Comparison of ENCODE assay signal across 1 cellular context in the genomic region with DNA sequence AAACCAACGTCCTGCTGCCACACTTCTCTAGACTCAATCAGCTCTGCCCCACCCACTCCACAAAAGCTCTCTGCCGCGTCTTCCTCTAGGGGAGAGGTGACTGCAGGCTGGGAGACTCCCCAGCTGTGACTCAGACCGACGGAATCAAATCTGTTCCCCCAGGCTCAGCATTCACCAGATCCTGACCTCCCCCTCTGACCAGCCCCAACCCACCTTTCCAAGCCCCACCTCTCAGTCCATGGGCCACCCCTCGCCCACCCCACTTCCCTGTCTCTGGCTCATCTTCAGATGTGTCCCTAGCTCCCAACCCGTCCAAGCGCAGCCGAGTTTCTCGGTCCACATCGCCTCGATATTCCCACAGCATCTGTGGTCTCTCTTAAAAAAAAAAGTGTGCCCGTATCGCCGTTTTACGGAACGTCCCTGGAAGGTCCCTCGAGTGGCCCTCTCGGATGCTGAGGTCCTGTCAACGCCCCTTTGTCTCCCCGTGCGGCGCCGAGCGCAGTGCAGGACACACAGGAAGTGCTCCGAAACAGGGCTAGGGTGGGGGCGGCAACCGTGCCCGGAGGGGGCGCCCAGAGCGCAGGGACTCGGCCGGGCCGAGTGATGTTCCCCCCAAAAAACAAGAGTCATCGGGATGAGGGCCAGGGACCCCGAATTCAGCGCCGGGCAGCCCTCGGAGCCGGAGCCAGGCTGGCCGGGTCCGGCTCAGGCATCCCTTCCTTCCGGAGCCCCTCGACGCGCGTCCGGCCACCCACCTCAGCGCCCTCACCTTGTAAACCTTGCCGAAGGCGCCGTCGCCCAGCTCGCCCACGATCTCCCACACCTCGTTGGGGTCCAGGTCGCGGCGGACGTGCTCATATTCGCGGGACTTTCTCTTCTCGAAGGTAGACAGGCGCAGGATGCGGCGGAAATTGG.
TF ChIP-seq lines count a peak whose summit lies in the region.

No MANE protein-coding gene starts in this region.

TF ChIP-seq in HepG2, 621 proteins besides CTCF, POLR2A, EP300 and RAD21 (continued from another document and continues in another):
- TF ChIP-seq, protein P1, sequence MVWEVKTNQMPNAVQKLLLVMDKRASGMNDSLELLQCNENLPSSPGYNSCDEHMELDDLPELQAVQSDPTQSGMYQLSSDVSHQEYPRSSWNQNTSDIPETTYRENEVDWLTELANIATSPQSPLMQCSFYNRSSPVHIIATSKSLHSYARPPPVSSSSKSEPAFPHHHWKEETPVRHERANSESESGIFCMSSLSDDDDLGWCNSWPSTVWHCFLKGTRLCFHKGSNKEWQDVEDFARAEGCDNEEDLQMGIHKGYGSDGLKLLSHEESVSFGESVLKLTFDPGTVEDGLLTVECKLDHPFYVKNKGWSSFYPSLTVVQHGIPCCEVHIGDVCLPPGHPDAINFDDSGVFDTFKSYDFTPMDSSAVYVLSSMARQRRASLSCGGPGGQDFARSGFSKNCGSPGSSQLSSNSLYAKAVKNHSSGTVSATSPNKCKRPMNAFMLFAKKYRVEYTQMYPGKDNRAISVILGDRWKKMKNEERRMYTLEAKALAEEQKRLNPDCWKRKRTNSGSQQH (CRISPR knock-in tag; IDR thresholded peaks at IDR 0.05; ENCODE audit: low read depth) = peak; percentile 66; the same call in 1 of the 2 replicates
- 0 out of 2 replicates have a peak, but pooled peaks have one; percentile 14 for TF ChIP-seq FOSL2 (CRISPR knock-in tag; IDR thresholded peaks at IDR 0.05)
- TF ChIP-seq, protein P2, sequence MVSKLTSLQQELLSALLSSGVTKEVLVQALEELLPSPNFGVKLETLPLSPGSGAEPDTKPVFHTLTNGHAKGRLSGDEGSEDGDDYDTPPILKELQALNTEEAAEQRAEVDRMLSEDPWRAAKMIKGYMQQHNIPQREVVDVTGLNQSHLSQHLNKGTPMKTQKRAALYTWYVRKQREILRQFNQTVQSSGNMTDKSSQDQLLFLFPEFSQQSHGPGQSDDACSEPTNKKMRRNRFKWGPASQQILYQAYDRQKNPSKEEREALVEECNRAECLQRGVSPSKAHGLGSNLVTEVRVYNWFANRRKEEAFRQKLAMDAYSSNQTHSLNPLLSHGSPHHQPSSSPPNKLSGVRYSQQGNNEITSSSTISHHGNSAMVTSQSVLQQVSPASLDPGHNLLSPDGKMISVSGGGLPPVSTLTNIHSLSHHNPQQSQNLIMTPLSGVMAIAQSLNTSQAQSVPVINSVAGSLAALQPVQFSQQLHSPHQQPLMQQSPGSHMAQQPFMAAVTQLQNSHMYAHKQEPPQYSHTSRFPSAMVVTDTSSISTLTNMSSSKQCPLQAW (CRISPR knock-in tag; IDR thresholded peaks at IDR 0.05) = peak; percentile 28; the same call in 1 of the 2 replicates
- no peak for TF ChIP-seq TSC22D2 (CRISPR knock-in tag; IDR thresholded peaks at IDR 0.05; ENCODE audit: borderline replicate concordance)
- no peak; the same call in 1 of the 2 replicates for TF ChIP-seq ZNF891 (CRISPR knock-in tag; IDR thresholded peaks at IDR 0.05)
- TF ChIP-seq RXRA (CRISPR knock-in tag; IDR thresholded peaks at IDR 0.05) = 0 out of 2 replicates have a peak, but pooled peaks have one; percentile 4
- no peak for TF ChIP-seq ZNF329 (CRISPR knock-in tag; IDR thresholded peaks at IDR 0.05; ENCODE audit: low read depth)
- TF ChIP-seq, protein P3, sequence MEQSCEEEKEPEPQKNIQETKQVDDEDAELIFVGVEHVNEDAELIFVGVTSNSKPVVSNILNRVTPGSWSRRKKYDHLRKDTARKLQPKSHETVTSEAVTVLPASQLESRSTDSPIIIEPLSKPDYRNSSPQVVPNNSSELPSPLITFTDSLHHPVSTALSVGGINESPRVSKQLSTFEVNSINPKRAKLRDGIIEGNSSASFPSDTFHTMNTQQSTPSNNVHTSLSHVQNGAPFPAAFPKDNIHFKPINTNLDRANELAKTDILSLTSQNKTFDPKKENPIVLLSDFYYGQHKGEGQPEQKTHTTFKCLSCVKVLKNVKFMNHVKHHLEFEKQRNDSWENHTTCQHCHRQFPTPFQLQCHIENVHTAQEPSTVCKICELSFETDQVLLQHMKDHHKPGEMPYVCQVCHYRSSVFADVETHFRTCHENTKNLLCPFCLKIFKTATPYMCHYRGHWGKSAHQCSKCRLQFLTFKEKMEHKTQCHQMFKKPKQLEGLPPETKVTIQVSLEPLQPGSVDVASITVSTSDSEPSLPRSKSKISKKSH (CRISPR knock-in tag; IDR thresholded peaks at IDR 0.05; ENCODE audit: borderline replicate concordance) = 0 out of 2 replicates have a peak, but pooled peaks have one; percentile 60
- TF ChIP-seq, protein P4, sequence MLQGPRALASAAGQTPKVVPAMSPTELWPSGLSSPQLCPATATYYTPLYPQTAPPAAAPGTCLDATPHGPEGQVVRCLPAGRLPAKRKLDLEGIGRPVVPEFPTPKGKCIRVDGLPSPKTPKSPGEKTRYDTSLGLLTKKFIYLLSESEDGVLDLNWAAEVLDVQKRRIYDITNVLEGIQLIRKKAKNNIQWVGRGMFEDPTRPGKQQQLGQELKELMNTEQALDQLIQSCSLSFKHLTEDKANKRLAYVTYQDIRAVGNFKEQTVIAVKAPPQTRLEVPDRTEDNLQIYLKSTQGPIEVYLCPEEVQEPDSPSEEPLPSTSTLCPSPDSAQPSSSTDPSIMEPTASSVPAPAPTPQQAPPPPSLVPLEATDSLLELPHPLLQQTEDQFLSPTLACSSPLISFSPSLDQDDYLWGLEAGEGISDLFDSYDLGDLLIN (CRISPR knock-in tag; IDR thresholded peaks at IDR 0.05; ENCODE audit: borderline replicate concordance) = peak; percentile 21; the same call in 1 of the 2 replicates
- TF ChIP-seq MYC (CRISPR knock-in tag; IDR thresholded peaks at IDR 0.05; ENCODE audit: borderline replicate concordance) = peak; percentile 26; the same call in 1 of the 2 replicates
- no peak for TF ChIP-seq RFXAP (CRISPR knock-in tag; IDR thresholded peaks at IDR 0.05; ENCODE audit: borderline replicate concordance)
- TF ChIP-seq PITX1 (CRISPR knock-in tag; IDR thresholded peaks at IDR 0.05) = 0 out of 2 replicates have a peak, but pooled peaks have one; percentile 19
- TF ChIP-seq ZNF501 (CRISPR knock-in tag; IDR thresholded peaks at IDR 0.05) = peak; percentile 36; the same call in 1 of the 2 replicates
- peak; percentile 67 for TF ChIP-seq TGIF2 (CRISPR knock-in tag; IDR thresholded peaks at IDR 0.05)
- peak; percentile 86; the same call in 1 of the 2 replicates for TF ChIP-seq KDM5B (CRISPR knock-in tag; IDR thresholded peaks at IDR 0.05; ENCODE audit: borderline replicate concordance)
- TF ChIP-seq ZNF616 (CRISPR knock-in tag; IDR thresholded peaks at IDR 0.05; ENCODE audit: low read depth) = 0 out of 2 replicates have a peak, but pooled peaks have one; percentile 53
- 0 out of 2 replicates have a peak, but pooled peaks have one; percentile 30 for TF ChIP-seq ZMAT3 (CRISPR knock-in tag; conservative IDR thresholded peaks at IDR 0.05)
- TF ChIP-seq, protein P5, sequence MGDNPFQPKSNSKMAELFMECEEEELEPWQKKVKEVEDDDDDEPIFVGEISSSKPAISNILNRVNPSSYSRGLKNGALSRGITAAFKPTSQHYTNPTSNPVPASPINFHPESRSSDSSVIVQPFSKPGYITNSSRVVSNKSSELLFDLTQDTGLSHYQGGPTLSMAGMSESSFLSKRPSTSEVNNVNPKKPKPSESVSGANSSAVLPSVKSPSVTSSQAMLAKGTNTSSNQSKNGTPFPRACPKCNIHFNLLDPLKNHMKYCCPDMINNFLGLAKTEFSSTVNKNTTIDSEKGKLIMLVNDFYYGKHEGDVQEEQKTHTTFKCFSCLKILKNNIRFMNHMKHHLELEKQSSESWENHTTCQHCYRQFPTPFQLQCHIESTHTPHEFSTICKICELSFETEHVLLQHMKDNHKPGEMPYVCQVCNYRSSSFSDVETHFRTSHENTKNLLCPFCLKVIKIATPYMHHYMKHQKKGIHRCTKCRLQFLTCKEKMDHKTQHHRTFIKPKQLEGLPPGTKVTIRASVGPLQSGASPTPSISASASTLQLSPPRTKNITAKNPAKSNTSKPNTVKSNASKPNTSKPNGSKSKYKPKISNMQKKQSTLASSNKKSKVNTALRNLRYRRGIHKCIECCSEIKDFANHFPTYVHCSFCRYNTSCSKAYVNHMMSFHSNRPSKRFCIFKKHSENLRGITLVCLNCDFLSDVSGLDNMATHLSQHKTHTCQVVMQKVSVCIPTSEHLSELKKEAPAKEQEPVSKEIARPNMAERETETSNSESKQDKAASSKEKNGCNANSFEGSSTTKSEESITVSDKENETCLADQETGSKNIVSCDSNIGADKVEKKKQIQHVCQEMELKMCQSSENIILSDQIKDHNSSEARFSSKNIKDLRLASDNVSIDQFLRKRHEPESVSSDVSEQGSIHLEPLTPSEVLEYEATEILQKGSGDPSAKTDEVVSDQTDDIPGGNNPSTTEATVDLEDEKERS (CRISPR knock-in tag; IDR thresholded peaks at IDR 0.05) = 0 out of 2 replicates have a peak, but pooled peaks have one; percentile 58
- 0 out of 2 replicates have a peak, but pooled peaks have one; percentile 63 for TF ChIP-seq ZMYM2 (CRISPR knock-in tag; IDR thresholded peaks at IDR 0.05)
- TF ChIP-seq ARNTL (CRISPR knock-in tag; IDR thresholded peaks at IDR 0.05) = peak; percentile 32; the same call in 1 of the 2 replicates
- TF ChIP-seq ZNF607 (CRISPR knock-in tag; IDR thresholded peaks at IDR 0.05; ENCODE audit: borderline replicate concordance) = 0 out of 2 replicates have a peak, but pooled peaks have one; percentile 68
- TF ChIP-seq, protein P6, sequence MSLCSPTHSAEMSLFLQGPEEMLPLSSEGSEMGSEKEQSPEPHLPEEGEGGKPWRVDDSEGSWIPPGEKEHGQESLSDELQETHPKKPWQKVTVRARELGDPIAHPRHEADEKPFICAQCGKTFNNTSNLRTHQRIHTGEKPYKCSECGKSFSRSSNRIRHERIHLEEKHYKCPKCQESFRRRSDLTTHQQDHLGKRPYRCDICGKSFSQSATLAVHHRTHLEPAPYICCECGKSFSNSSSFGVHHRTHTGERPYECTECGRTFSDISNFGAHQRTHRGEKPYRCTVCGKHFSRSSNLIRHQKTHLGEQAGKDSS (CRISPR knock-in tag; IDR thresholded peaks at IDR 0.05; ENCODE audit: borderline replicate concordance, low read depth) = peak; percentile 22; the same call in 1 of the 2 replicates
- peak; percentile 86 for TF ChIP-seq GABPB1 (CRISPR knock-in tag; IDR thresholded peaks at IDR 0.05)
- TF ChIP-seq ZNF441 (CRISPR knock-in tag; IDR thresholded peaks at IDR 0.05; ENCODE audit: borderline replicate concordance) = peak; percentile 52; the same call in 1 of the 2 replicates
- TF ChIP-seq ZNF644 (CRISPR knock-in tag; IDR thresholded peaks at IDR 0.05; ENCODE audit: low read depth) = no peak
- TF ChIP-seq PAWR (CRISPR knock-in tag; IDR thresholded peaks at IDR 0.05; ENCODE audit: borderline replicate concordance) = 0 out of 2 replicates have a peak, but pooled peaks have one; percentile 67
- 0 out of 2 replicates have a peak, but pooled peaks have one; percentile 32 for TF ChIP-seq KLF11 (CRISPR knock-in tag; IDR thresholded peaks at IDR 0.05)
- TF ChIP-seq KLF9 (CRISPR knock-in tag; IDR thresholded peaks at IDR 0.05; ENCODE audit: low read depth) = no peak
- no peak; the same call in 1 of the 2 replicates for TF ChIP-seq KDM5A (IDR thresholded peaks at IDR 0.05; ENCODE audit: borderline replicate concordance, low read length)
- TF ChIP-seq ZNF572 (CRISPR knock-in tag; IDR thresholded peaks at IDR 0.05) = 0 out of 2 replicates have a peak, but pooled peaks have one; percentile 48
- TF ChIP-seq, protein P7, sequence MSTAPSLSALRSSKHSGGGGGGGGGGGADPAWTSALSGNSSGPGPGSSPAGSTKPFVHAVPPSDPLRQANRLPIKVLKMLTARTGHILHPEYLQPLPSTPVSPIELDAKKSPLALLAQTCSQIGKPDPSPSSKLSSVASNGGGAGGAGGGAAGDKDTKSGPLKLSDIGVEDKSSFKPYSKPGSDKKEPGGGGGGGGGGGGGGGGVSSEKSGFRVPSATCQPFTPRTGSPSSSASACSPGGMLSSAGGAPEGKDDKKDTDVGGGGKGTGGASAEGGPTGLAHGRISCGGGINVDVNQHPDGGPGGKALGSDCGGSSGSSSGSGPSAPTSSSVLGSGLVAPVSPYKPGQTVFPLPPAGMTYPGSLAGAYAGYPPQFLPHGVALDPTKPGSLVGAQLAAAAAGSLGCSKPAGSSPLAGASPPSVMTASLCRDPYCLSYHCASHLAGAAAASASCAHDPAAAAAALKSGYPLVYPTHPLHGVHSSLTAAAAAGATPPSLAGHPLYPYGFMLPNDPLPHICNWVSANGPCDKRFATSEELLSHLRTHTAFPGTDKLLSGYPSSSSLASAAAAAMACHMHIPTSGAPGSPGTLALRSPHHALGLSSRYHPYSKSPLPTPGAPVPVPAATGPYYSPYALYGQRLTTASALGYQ (CRISPR knock-in tag; IDR thresholded peaks at IDR 0.05) = 0 out of 2 replicates have a peak, but pooled peaks have one; percentile 27
- TF ChIP-seq SIN3A (IDR thresholded peaks at IDR 0.05; ENCODE audit: borderline replicate concordance, low read depth, low read length) = peak; percentile 39; the same call in 1 of the 2 replicates
- TF ChIP-seq ZNF703 (CRISPR knock-in tag; IDR thresholded peaks at IDR 0.05; ENCODE audit: borderline replicate concordance) = 0 out of 2 replicates have a peak, but pooled peaks have one; percentile 78
- peak; percentile 27; the same call in 1 of the 2 replicates for TF ChIP-seq KDM2A (CRISPR knock-in tag; IDR thresholded peaks at IDR 0.05; ENCODE audit: borderline replicate concordance, low read depth)
- TF ChIP-seq ZNF225 (CRISPR knock-in tag; IDR thresholded peaks at IDR 0.05) = 0 out of 2 replicates have a peak, but pooled peaks have one; percentile 31
- TF ChIP-seq YEATS2 (CRISPR knock-in tag; IDR thresholded peaks at IDR 0.05; ENCODE audit: borderline replicate concordance) = peak; percentile 18; the same call in 1 of the 2 replicates
- TF ChIP-seq PPARG (CRISPR knock-in tag; conservative IDR thresholded peaks at IDR 0.05) = peak; percentile 79
- TF ChIP-seq NR2C2 (CRISPR knock-in tag; IDR thresholded peaks at IDR 0.05; ENCODE audit: borderline replicate concordance) = peak; percentile 53; the same call in 1 of the 2 replicates
- peak; percentile 34; the same call in 1 of the 2 replicates for TF ChIP-seq ETV5 (CRISPR knock-in tag; IDR thresholded peaks at IDR 0.05; ENCODE audit: borderline replicate concordance)
- no peak for TF ChIP-seq ZNF577 (CRISPR knock-in tag; IDR thresholded peaks at IDR 0.05; ENCODE audit: borderline replicate concordance, low read depth)
- 0 out of 2 replicates have a peak, but pooled peaks have one; percentile 5 for TF ChIP-seq TBX2 (CRISPR knock-in tag; IDR thresholded peaks at IDR 0.05; ENCODE audit: borderline replicate concordance)
- peak; percentile 60; the same call in 1 of the 2 replicates for TF ChIP-seq ZNF446 (CRISPR knock-in tag; IDR thresholded peaks at IDR 0.05)
- no peak for TF ChIP-seq MED1 (CRISPR knock-in tag; IDR thresholded peaks at IDR 0.05)
- TF ChIP-seq ETV6 (CRISPR knock-in tag; conservative IDR thresholded peaks at IDR 0.05) = no peak
- peak; percentile 58 for TF ChIP-seq MED8 (CRISPR knock-in tag; IDR thresholded peaks at IDR 0.05; ENCODE audit: insufficient replicate concordance)
- peak; percentile 65; the same call in 1 of the 2 replicates for TF ChIP-seq MEIS1 (CRISPR knock-in tag; IDR thresholded peaks at IDR 0.05; ENCODE audit: borderline replicate concordance)
- TF ChIP-seq NRL (CRISPR knock-in tag; IDR thresholded peaks at IDR 0.05; ENCODE audit: borderline replicate concordance) = 0 out of 2 replicates have a peak, but pooled peaks have one; percentile 15
- no peak for TF ChIP-seq ZNF747 (CRISPR knock-in tag; IDR thresholded peaks at IDR 0.05; ENCODE audit: borderline replicate concordance)
- TF ChIP-seq, protein P8, sequence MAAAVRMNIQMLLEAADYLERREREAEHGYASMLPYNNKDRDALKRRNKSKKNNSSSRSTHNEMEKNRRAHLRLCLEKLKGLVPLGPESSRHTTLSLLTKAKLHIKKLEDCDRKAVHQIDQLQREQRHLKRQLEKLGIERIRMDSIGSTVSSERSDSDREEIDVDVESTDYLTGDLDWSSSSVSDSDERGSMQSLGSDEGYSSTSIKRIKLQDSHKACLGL (CRISPR knock-in tag; IDR thresholded peaks at IDR 0.05) = peak; percentile 50; the same call in 1 of the 2 replicates
- TF ChIP-seq RBFOX2 (IDR thresholded peaks at IDR 0.05; ENCODE audit: low read depth, low read length) = 0 out of 2 replicates have a peak, but pooled peaks have one; percentile 66
